8 cellular contexts compared by ENCODE assay signal in genomic region chr6:136989591-136990578, GRCh38. TPM values are rescaled to one million over a fixed set of nuclear protein-coding genes. Genes with fewer than 3 reads are reported as not detected.
DNase-seq lines count a peak whose midpoint lies in the region; ATAC-seq, FAIRE-seq and TF ChIP-seq lines count a peak whose summit lies in the region.

No MANE protein-coding gene starts in this region.

- peak overlapping the region; percentile 86 for H2AFZ ChIP-seq in mesenchymal stem cell (ENCODE audit: low read depth, low read length)

- peak overlapping the region in 1 of 2 experiments; percentile 28 for H3K4ac ChIP-seq in mesenchymal stem cell (ENCODE audit: low read depth in 1 of 2, low read length in 2 of 2)

- TF ChIP-seq POLR2A in upper lobe of left lung (IDR thresholded peaks at IDR 0.05): no peak

- H3K36me3 Mint-ChIP-seq in activated CD8-positive, alpha-beta T cell treated with anti-CD3 and anti-CD28 coated beads for 36 hours (ENCODE audit: low read depth): no peaks in the 10 kb centered on the region
- no peaks in the 10 kb centered on the region for H3K36me3 Mint-ChIP-seq in activated CD8-positive, alpha-beta T cell treated with anti-CD3 and anti-CD28 coated beads, Interleukin-2, amount 10 ng/mL, durations not matched to agents 7 days and 5 days (ENCODE audit: low read depth)
- no peaks in the 10 kb centered on the region for H3K36me3 Mint-ChIP-seq in chondrocyte (ENCODE audit: low read depth)

- no peak overlapping the region for H4K8ac ChIP-seq in mesenchymal stem cell (ENCODE audit: low read length)

- H3K9me3 ChIP-seq in mesenchymal stem cell (ENCODE audit: control insufficient read depth, low read length): no peaks in the 10 kb centered on the region
- H3K9me3 ChIP-seq in upper lobe of left lung: no peaks in the 10 kb centered on the region

- no peak overlapping the region for H2BK5ac ChIP-seq in mesenchymal stem cell (ENCODE audit: low read depth, low read length, poor library complexity, severe bottlenecking)

- peaks cover 55% of the 10 kb centered on the region for H3K27me3 Mint-ChIP-seq in activated CD8-positive, alpha-beta T cell treated with anti-CD3 and anti-CD28 coated beads for 36 hours
- H3K27me3 Mint-ChIP-seq in activated CD8-positive, alpha-beta T cell treated with anti-CD3 and anti-CD28 coated beads, Interleukin-2, amount 10 ng/mL, durations not matched to agents 7 days and 5 days (ENCODE audit: low read depth): peaks cover 57% of the 10 kb centered on the region
- peaks cover 35% of the 10 kb centered on the region for H3K27me3 Mint-ChIP-seq in chondrocyte (ENCODE audit: low read depth)

- no peak overlapping the region for H2AK5ac ChIP-seq in mesenchymal stem cell (ENCODE audit: low read length, severe bottlenecking)

- H3K4me3 ChIP-seq in mesenchymal stem cell (ENCODE audit: insufficient read depth in 1 of 2, low read depth in 1 of 2, low read length in 2 of 2) (peak overlapping the region; percentile 54 to 79), upper lobe of left lung (peak overlapping the region in 3 of 4 donors; percentile 18 to 30 (median 24))

- H3K14ac ChIP-seq in mesenchymal stem cell (ENCODE audit: low read length in 2 of 2): peak overlapping the region in 1 of 2 experiments; percentile 32

- no peak overlapping the region for H3K27ac Mint-ChIP-seq in activated CD8-positive, alpha-beta T cell treated with anti-CD3 and anti-CD28 coated beads for 36 hours
- no peak overlapping the region for H3K27ac Mint-ChIP-seq in activated CD8-positive, alpha-beta T cell treated with anti-CD3 and anti-CD28 coated beads, Interleukin-2, amount 10 ng/mL, durations not matched to agents 7 days and 5 days
- no peak overlapping the region for H3K27ac Mint-ChIP-seq in chondrocyte (ENCODE audit: unreplicated experiment)

- DNase-seq in activated CD8-positive, alpha-beta T cell treated with anti-CD3 and anti-CD28 coated beads for 36 hours: no peak
- DNase-seq in activated CD8-positive, alpha-beta T cell treated with anti-CD3 and anti-CD28 coated beads, Interleukin-2, amount 10 ng/mL, durations not matched to agents 7 days and 5 days: no peak
- DNase-seq in chondrocyte (ENCODE audit: low spot score) (no peak), mesenchymal stem cell (peak; percentile 22), upper lobe of left lung (peak in 1 of 2 donors; percentile 77), RKO (ENCODE audit: low spot score) (no peak), RCC 7860 (ENCODE audit: low spot score) (no peak)

- peak overlapping the region; percentile 78 for H3K4me2 ChIP-seq in mesenchymal stem cell (ENCODE audit: low read length, poor library complexity, severe bottlenecking)

- no peak overlapping the region for H2BK120ac ChIP-seq in mesenchymal stem cell (ENCODE audit: low read depth, low read length)

- no peaks in the 10 kb centered on the region for H3K79me1 ChIP-seq in mesenchymal stem cell (replicated peaks; ENCODE audit: low read length, poor library complexity, severe bottlenecking)

- no peaks in the 10 kb centered on the region for H3K9me3 Mint-ChIP-seq in activated CD8-positive, alpha-beta T cell treated with anti-CD3 and anti-CD28 coated beads for 36 hours
- no peaks in the 10 kb centered on the region for H3K9me3 Mint-ChIP-seq in activated CD8-positive, alpha-beta T cell treated with anti-CD3 and anti-CD28 coated beads, Interleukin-2, amount 10 ng/mL, durations not matched to agents 7 days and 5 days (ENCODE audit: insufficient read depth)
- H3K9me3 Mint-ChIP-seq in chondrocyte (ENCODE audit: low read depth): no peaks in the 10 kb centered on the region

- no peak overlapping the region for H2BK15ac ChIP-seq in mesenchymal stem cell (ENCODE audit: low read depth, poor library complexity, severe bottlenecking)

- peak overlapping the region in 1 of 2 experiments; percentile 94 for H2BK12ac ChIP-seq in mesenchymal stem cell (ENCODE audit: low read length in 2 of 2)

- peak overlapping the region in 1 of 2 experiments; percentile 70 for H3K18ac ChIP-seq in mesenchymal stem cell (ENCODE audit: low read depth in 1 of 2, low read length in 2 of 2)

- H3K36me3 ChIP-seq in mesenchymal stem cell (ENCODE audit: control insufficient read depth in 1 of 2, insufficient read depth in 2 of 2, low read depth in 1 of 2, low read length in 2 of 2) (no peaks in the 10 kb centered on the region), upper lobe of left lung (no peaks in the 10 kb centered on the region)

- peak overlapping the region; percentile 32 for H3K9ac ChIP-seq in mesenchymal stem cell (ENCODE audit: low read length)

- H3K23ac ChIP-seq in mesenchymal stem cell (ENCODE audit: low read length in 2 of 2): peak overlapping the region in 1 of 2 experiments; percentile 94

- peaks cover 23 to 40% of the 10 kb centered on the region in 2 experiments for H3K27me3 ChIP-seq in mesenchymal stem cell (ENCODE audit: control insufficient read depth in 1 of 2, insufficient read depth in 1 of 2, low read length in 2 of 2)
- peaks cover 0 to 15% (median 6%) of the 10 kb centered on the region in 4 donors for H3K27me3 ChIP-seq in upper lobe of left lung

- H3K4me1 ChIP-seq in mesenchymal stem cell (ENCODE audit: control insufficient read depth, insufficient read depth, low read depth, low read length) (peaks cover 6% of the 10 kb centered on the region), upper lobe of left lung (peaks cover 7 to 9% (median 8%) of the 10 kb centered on the region in 4 donors)

- peaks cover 5% of the 10 kb centered on the region for H3K4me1 Mint-ChIP-seq in activated CD8-positive, alpha-beta T cell treated with anti-CD3 and anti-CD28 coated beads for 36 hours (ENCODE audit: low read depth)
- no peaks in the 10 kb centered on the region for H3K4me1 Mint-ChIP-seq in activated CD8-positive, alpha-beta T cell treated with anti-CD3 and anti-CD28 coated beads, Interleukin-2, amount 10 ng/mL, durations not matched to agents 7 days and 5 days (ENCODE audit: low read depth)
- peaks cover 22% of the 10 kb centered on the region for H3K4me1 Mint-ChIP-seq in chondrocyte (ENCODE audit: low read depth)

- CTCF ChIA-PET in activated CD8-positive, alpha-beta T cell treated with anti-CD3 and anti-CD28 coated beads for 36 hours (lab: Charles Lee): interaction anchor here (0.6 kb wide), 1 partner anchor 346 kb away, joined by 3 read pairs; no protein-coding TSS in a partner anchor
- CTCF ChIA-PET in activated CD8-positive, alpha-beta T cell treated with anti-CD3 and anti-CD28 coated beads, Interleukin-2, amount 10 ng/mL, durations not matched to agents 7 days and 5 days (lab: Charles Lee): no interaction called here

- H4K91ac ChIP-seq in mesenchymal stem cell (ENCODE audit: low read length): no peak overlapping the region

- POLR2A ChIA-PET in activated CD8-positive, alpha-beta T cell treated with anti-CD3 and anti-CD28 coated beads for 36 hours (lab: Charles Lee): interaction anchor here (0.6 kb wide), 1 partner anchor 1000 kb away, joined by 3 read pairs; no protein-coding TSS in a partner anchor
- POLR2A ChIA-PET in activated CD8-positive, alpha-beta T cell treated with anti-CD3 and anti-CD28 coated beads, Interleukin-2, amount 10 ng/mL, durations not matched to agents 7 days and 5 days (lab: Charles Lee): no interaction called here

- ATAC-seq in activated CD8-positive, alpha-beta T cell treated with anti-CD3 and anti-CD28 coated beads for 36 hours: no peak
- ATAC-seq in activated CD8-positive, alpha-beta T cell treated with anti-CD3 and anti-CD28 coated beads, Interleukin-2, amount 10 ng/mL, durations not matched to agents 7 days and 5 days: no peak
- peak; percentile 22 to 53 for ATAC-seq in upper lobe of left lung (ENCODE audit: low FRiP score in 2 of 2)
- ATAC-seq in GM21381 (IDR thresholded peaks at IDR 0.05; ENCODE audit: unreplicated experiment): no peak

- H3K27ac ChIP-seq in mesenchymal stem cell (ENCODE audit: low read length, poor library complexity, severe bottlenecking): no peak overlapping the region
- H3K27ac ChIP-seq in upper lobe of left lung: no peak overlapping the region

- intact Hi-C loops in activated CD8-positive, alpha-beta T cell treated with anti-CD3 and anti-CD28 coated beads for 36 hours (cut with micrococcal nuclease): no loop called here

- TF ChIP-seq EP300 in upper lobe of left lung (IDR thresholded peaks at IDR 0.05): no peak

- no peak for TF ChIP-seq CTCF in activated CD8-positive, alpha-beta T cell treated with anti-CD3 and anti-CD28 coated beads for 36 hours (IDR thresholded peaks at IDR 0.05)
- TF ChIP-seq CTCF in chondrocyte (IDR thresholded peaks at IDR 0.05) (no peak), upper lobe of left lung (IDR thresholded peaks at IDR 0.05) (no peak)

- H3K4me3 Mint-ChIP-seq in activated CD8-positive, alpha-beta T cell treated with anti-CD3 and anti-CD28 coated beads for 36 hours: peak overlapping the region; percentile 24
- H3K4me3 Mint-ChIP-seq in activated CD8-positive, alpha-beta T cell treated with anti-CD3 and anti-CD28 coated beads, Interleukin-2, amount 10 ng/mL, durations not matched to agents 7 days and 5 days: no peak overlapping the region
- peak overlapping the region; percentile 75 for H3K4me3 Mint-ChIP-seq in chondrocyte (ENCODE audit: unreplicated experiment)

- FAIRE-seq in RCC 7860 (lab: Jason Lieb, UNC): no peak

- 2% methylated on average over 42 of the region's 44 CpGs for WGBS in mesenchymal stem cell
- 10 to 15% methylated on average over 16 to 42 of the region's 44 CpGs for WGBS in upper lobe of left lung, 2 donors

RNA-seq across cellular contexts. Expression of gene IL20RA, which starts 54.9 kb away (rescaled TPM):
- total RNA-seq in activated CD8-positive, alpha-beta T cell treated with anti-CD3 and anti-CD28 coated beads for 36 hours: not detected
- total RNA-seq in activated CD8-positive, alpha-beta T cell treated with anti-CD3 and anti-CD28 coated beads, Interleukin-2, amount 10 ng/mL, durations not matched to agents 7 days and 5 days: not detected
- total RNA-seq in chondrocyte (0.22 TPM in 1 of 3 replicates, not detected in the others), upper lobe of left lung (10 to 100 TPM in 3 of 6 donors, 1 to 10 TPM in 3; 7.5 to 44.8 (median 9.7) TPM)
- 1.4 TPM for polyA plus RNA-seq in mesenchymal stem cell (2013, experiment 1 of 2)
- polyA plus RNA-seq in mesenchymal stem cell (2013, experiment 2 of 2): 1.2 TPM

Comparison
In these comparisons a context has a peak if more than half of its experiments do, and no peak if none do; other contexts are left out.
1. ATAC-seq: peak in upper lobe of left lung (2 of 2); none in activated CD8-positive, alpha-beta T cell treated with anti-CD3 and anti-CD28 coated beads for 36 hours (single experiment), activated CD8-positive, alpha-beta T cell treated with anti-CD3 and anti-CD28 coated beads, Interleukin-2, amount 10 ng/mL, durations not matched to agents 7 days and 5 days (single experiment) and GM21381 (single experiment).